In genomic region chr5:43396762-43397304, GRCh38 we compare ENCODE assay signal across 7 cellular contexts. TPM values are rescaled to one million over a fixed set of nuclear protein-coding genes. Genes with fewer than 3 reads are reported as not detected.
DNase-seq lines count a peak whose midpoint lies in the region; ATAC-seq and TF ChIP-seq lines count a peak whose summit lies in the region.

No MANE protein-coding gene starts in this region.

- POLR2A ChIA-PET in activated naive CD8-positive, alpha-beta T cell treated with anti-CD3 and anti-CD28 coated beads, Interleukin-2, amount 10 ng/mL, durations not matched to agents 7 days and 5 days (lab: Charles Lee) = interaction anchor here (0.6 to 3.3 kb wide), 9 partner anchors 13 to 447 kb away, joined by 3 to 42 read pairs (median 4); partner anchors contain the start of genes HMGCS1, NNT, TMEM267 and ZNF131

- H3K9ac ChIP-seq in SU-DHL-6 (ENCODE audit: low read length) (peak overlapping the region; percentile 55), iPS-20b (ENCODE audit: low read depth, low read length) (no peak overlapping the region)

- H3K4me2 ChIP-seq in SU-DHL-6 (ENCODE audit: low read depth, low read length, poor library complexity, severe bottlenecking) = peak overlapping the region; percentile 68

- H3K27ac ChIP-seq in SU-DHL-6 (ENCODE audit: low read depth, low read length) (peak overlapping the region; percentile 55), iPS-20b (ENCODE audit: low read length) (no peak overlapping the region)

- H3K4me3 ChIP-seq in SU-DHL-6 (ENCODE audit: insufficient read depth, low read length, poor library complexity, severe bottlenecking) (peak overlapping the region; percentile 44), iPS-20b (ENCODE audit: low read length) (peak overlapping the region; percentile 53; the same call in 1 of the 2 replicates)

- H3K36me3 Mint-ChIP-seq in activated naive CD8-positive, alpha-beta T cell treated with anti-CD3 and anti-CD28 coated beads, Interleukin-2, amount 10 ng/mL, durations not matched to agents 7 days and 5 days = peaks cover 24% of the 10 kb centered on the region
- H3K36me3 Mint-ChIP-seq in mesothelial cell of epicardium = no peaks in the 10 kb centered on the region

- peaks cover 20% of the 10 kb centered on the region for H3K4me1 Mint-ChIP-seq in activated naive CD8-positive, alpha-beta T cell treated with anti-CD3 and anti-CD28 coated beads, Interleukin-2, amount 10 ng/mL, durations not matched to agents 7 days and 5 days
- H3K4me1 Mint-ChIP-seq in mesothelial cell of epicardium = no peaks in the 10 kb centered on the region

- TF ChIP-seq CTCF in SU-DHL-6 (IDR thresholded peaks at IDR 0.05; ENCODE audit: insufficient read depth, low read length, poor library complexity, severe bottlenecking) (no peak), mesothelial cell of epicardium (IDR thresholded peaks at IDR 0.05; ENCODE audit: unreplicated experiment) (no peak)

- H3K9me3 ChIP-seq in SU-DHL-6 (ENCODE audit: insufficient read depth, low read length) (no peaks in the 10 kb centered on the region), iPS-20b (ENCODE audit: insufficient read depth, low read depth, low read length) (no peaks in the 10 kb centered on the region; the same call in 1 of the 2 replicates)

- TF ChIP-seq POLR2A in GM18526 (IDR thresholded peaks at IDR 0.05; ENCODE audit: extremely low read depth, insufficient read length) = peak; percentile 61

- peak overlapping the region; percentile 99 for H3K4me3 Mint-ChIP-seq in activated naive CD8-positive, alpha-beta T cell treated with anti-CD3 and anti-CD28 coated beads, Interleukin-2, amount 10 ng/mL, durations not matched to agents 7 days and 5 days
- no peak overlapping the region for H3K4me3 Mint-ChIP-seq in mesothelial cell of epicardium

- peaks cover 1% of the 10 kb centered on the region for H3K9me3 Mint-ChIP-seq in activated naive CD8-positive, alpha-beta T cell treated with anti-CD3 and anti-CD28 coated beads, Interleukin-2, amount 10 ng/mL, durations not matched to agents 7 days and 5 days
- H3K9me3 Mint-ChIP-seq in mesothelial cell of epicardium = no peaks in the 10 kb centered on the region

- DNase-seq in activated naive CD8-positive, alpha-beta T cell treated with anti-CD3 and anti-CD28 coated beads, Interleukin-2, amount 10 ng/mL, durations not matched to agents 7 days and 5 days = peak; percentile 81
- DNase-seq in stimulated activated CD4-positive, alpha-beta T cell treated with anti-CD3 and anti-CD28 coated beads, Interleukin-2, amount 100 ng/mL, for 48 hours = peak; percentile 48 to 62
- no peak for DNase-seq in mesothelial cell of epicardium (ENCODE audit: low spot score in 2 of 2, unreplicated experiment in 2 of 2)

- no peaks in the 10 kb centered on the region for H3K4me1 ChIP-seq in iPS-20b (ENCODE audit: insufficient read depth, low read length)

- no peaks in the 10 kb centered on the region for H3K9me2 ChIP-seq in SU-DHL-6 (replicated peaks; ENCODE audit: insufficient read depth, low read length)

- H3K27ac Mint-ChIP-seq in activated naive CD8-positive, alpha-beta T cell treated with anti-CD3 and anti-CD28 coated beads, Interleukin-2, amount 10 ng/mL, durations not matched to agents 7 days and 5 days = peak overlapping the region; percentile 99
- H3K27ac Mint-ChIP-seq in mesothelial cell of epicardium = no peak overlapping the region

- no peaks in the 10 kb centered on the region for H4K20me1 ChIP-seq in SU-DHL-6 (ENCODE audit: low read depth, low read length)

- no peaks in the 10 kb centered on the region for H3K79me2 ChIP-seq in SU-DHL-6 (ENCODE audit: insufficient read depth, low read length)

- H3K27me3 Mint-ChIP-seq in activated naive CD8-positive, alpha-beta T cell treated with anti-CD3 and anti-CD28 coated beads, Interleukin-2, amount 10 ng/mL, durations not matched to agents 7 days and 5 days = no peaks in the 10 kb centered on the region
- peaks cover 5% of the 10 kb centered on the region for H3K27me3 Mint-ChIP-seq in mesothelial cell of epicardium (ENCODE audit: low read depth)

- H2AFZ ChIP-seq in SU-DHL-6 (ENCODE audit: low read depth, low read length, severe bottlenecking) = peak overlapping the region; percentile 69

- H3K27me3 ChIP-seq in SU-DHL-6 (ENCODE audit: low read length) (no peaks in the 10 kb centered on the region), iPS-20b (ENCODE audit: insufficient read depth, low read length) (peaks cover 13% of the 10 kb centered on the region; the same call in 1 of the 2 replicates)

- peak; percentile 98 for ATAC-seq in HG02981 (IDR thresholded peaks at IDR 0.05; ENCODE audit: unreplicated experiment)
- peak; percentile 99 for ATAC-seq in activated naive CD8-positive, alpha-beta T cell treated with anti-CD3 and anti-CD28 coated beads, Interleukin-2, amount 10 ng/mL, durations not matched to agents 7 days and 5 days (ENCODE audit: low read depth)

- H3K36me3 ChIP-seq in SU-DHL-6 (ENCODE audit: low read length) (no peaks in the 10 kb centered on the region), iPS-20b (ENCODE audit: insufficient read depth, low read depth, low read length) (no peaks in the 10 kb centered on the region)

- 0 out of 2 replicates have a peak, but pooled peaks cover under 1% of the 10 kb centered on the region for H3F3A ChIP-seq in SU-DHL-6 (ENCODE audit: insufficient read depth)

RNA-seq across cellular contexts. Expression of gene CCL28, which starts 15.4 kb away (rescaled TPM):
- 10 to 100 TPM; 17.1 to 18.0 TPM for total RNA-seq in activated naive CD8-positive, alpha-beta T cell treated with anti-CD3 and anti-CD28 coated beads, Interleukin-2, amount 10 ng/mL, durations not matched to agents 7 days and 5 days
- not detected in 3 replicates for total RNA-seq in mesothelial cell of epicardium

Comparison
In these comparisons a context has a peak if more than half of its experiments do, and no peak if none do; other contexts are left out.
1. DNase-seq: peak in activated naive CD8-positive, alpha-beta T cell treated with anti-CD3 and anti-CD28 coated beads, Interleukin-2, amount 10 ng/mL, durations not matched to agents 7 days and 5 days (single experiment) and stimulated activated CD4-positive, alpha-beta T cell treated with anti-CD3 and anti-CD28 coated beads, Interleukin-2, amount 100 ng/mL, for 48 hours (2 of 2); none in mesothelial cell of epicardium (0 of 2).
2. RNA of gene CCL28, which starts 15.4 kb away (total RNA-seq): 17.1 to 18.0 TPM in activated naive CD8-positive, alpha-beta T cell treated with anti-CD3 and anti-CD28 coated beads, Interleukin-2, amount 10 ng/mL, durations not matched to agents 7 days and 5 days; not detected in mesothelial cell of epicardium; every median in the first group is over 10 times any median in the second.